In genomic region chr15:63380151-63380827, GRCh38 we compare ENCODE assay signal across 12 cellular contexts. TPM values are rescaled to one million over a fixed set of nuclear protein-coding genes. Genes with fewer than 3 reads are reported as not detected.
A peak's percentile ranks its signal among the peaks of the same experiment; 100 is the strongest.
DNase-seq lines count a peak whose midpoint lies in the region; ATAC-seq, FAIRE-seq and TF ChIP-seq lines count a peak whose summit lies in the region.
"Had no signal": no experiment of that assay in that cellular context is flagged by ENCODE, and none has a peak within 500 bp of the region (broad histone marks: within the 10 kb centered on the region; RNA-seq: fewer than 3 reads in every experiment).

No MANE protein-coding gene starts in this region.

- 70% methylated on average over 6 of the region's 6 CpGs for WGBS in esophagus muscularis mucosa
- WGBS in HepG2 (ENCODE audit: low lambda C conversion rate): 74% methylated on average over 6 of the region's 6 CpGs

- no peaks in the 10 kb centered on the region for H3K36me3 ChIP-seq in BE2C
- H3K36me3 ChIP-seq in esophagus muscularis mucosa: no peaks in the 10 kb centered on the region
- no peaks in the 10 kb centered on the region for H3K36me3 ChIP-seq in neural progenitor cell
- H3K36me3 ChIP-seq in HepG2 (replicated peaks in 1 of 2; ENCODE audit: control insufficient read depth in 1 of 2, insufficient read depth in 2 of 2, low read length in 2 of 2): no peaks in the 10 kb centered on the region
- H3K36me3 ChIP-seq: BLaER1, gastrocnemius medialis, left ventricle myocardium inferior had no signal

- peak; percentile 21 for DNase-seq in BE2C
- DNase-seq in esophagus muscularis mucosa (ENCODE audit: extremely low spot score): no peak
- DNase-seq in neural progenitor cell (ENCODE audit: low spot score): no peak
- DNase-seq in GM19239 (ENCODE audit: insufficient read length, low spot score): no peak
- no peak for DNase-seq in HepG2 (ENCODE audit: low spot score)
- DNase-seq in T-helper 2 cell treated with Interferon-gamma antibody and Interleukin-4, amounts not matched to agents 5 μg/mL and 100 μg/mL, for 36 hours (ENCODE audit: low spot score): no peak
- DNase-seq: gastrocnemius medialis, left ventricle myocardium inferior, NCI-H2107 had no signal

- H3K79me2 ChIP-seq in neural progenitor cell (ENCODE audit: low read depth): no peaks in the 10 kb centered on the region
- no peaks in the 10 kb centered on the region for H3K79me2 ChIP-seq in HepG2 (ENCODE audit: insufficient read depth, low read length)

- peak overlapping the region in 1 of 4 donors; percentile 56 for H3K27ac ChIP-seq in esophagus muscularis mucosa (replicated peaks in 1 of 4)
- H3K27ac ChIP-seq in neural progenitor cell: no peak overlapping the region
- H3K27ac ChIP-seq in HepG2 (ENCODE audit: extremely low read length, insufficient read depth, low read length): no peak overlapping the region
- H3K27ac ChIP-seq: BLaER1, gastrocnemius medialis, left ventricle myocardium inferior had no signal

- CTCF ChIA-PET in HepG2 (lab: Yijun Ruan, JAX; ENCODE audit: low intra/inter-chr PET ratio, low total read pairs): no interaction called here

- H3K4me2 ChIP-seq in neural progenitor cell (no peak overlapping the region), HepG2 (ENCODE audit: low read depth, low read length) (no peak overlapping the region)
- H3K4me2 ChIP-seq: BLaER1 had no signal

- H3F3A ChIP-seq in neural progenitor cell (ENCODE audit: low read depth): no peaks in the 10 kb centered on the region

- FAIRE-seq in GM19239 (lab: Jason Lieb, UNC) (no peak), HepG2 (lab: Jason Lieb, UNC) (no peak)

- peak overlapping the region; percentile 61 for H2AFZ ChIP-seq in neural progenitor cell (replicated peaks)
- no peak overlapping the region for H2AFZ ChIP-seq in HepG2 (ENCODE audit: low read length)

- in situ Hi-C loops in HepG2 (cut with HindIII; ENCODE audit: extremely low pct_ligation_motif_present, low pct_unique_long_range_greater_than_20kb): no loop called here

- H3K4me3 ChIP-seq in BE2C (ENCODE audit: low read depth, low read length) (peak overlapping the region; percentile 58), WI38 (ENCODE audit: low read depth, low read length) (peak overlapping the region; percentile 60; the same call in 1 of the 2 replicates), esophagus muscularis mucosa (peak overlapping the region in 3 of 4 donors; percentile 56 to 65 (median 56)), neural progenitor cell (no peak overlapping the region), HepG2 (replicated peaks in 1 of 3; ENCODE audit: insufficient read depth in 1 of 3, low read depth in 2 of 3, low read length in 3 of 3) (no peak overlapping the region)
- H3K4me3 ChIP-seq: BLaER1 had no signal

- TF ChIP-seq POLR2A in esophagus muscularis mucosa (IDR thresholded peaks at IDR 0.05; ENCODE audit: low read depth): no peak
- no peak for TF ChIP-seq POLR2A in HepG2 (IDR thresholded peaks at IDR 0.05; ENCODE audit: insufficient read depth in 1 of 2, low read depth in 2 of 2, low read length in 2 of 2)

- H3K9me3 Mint-ChIP-seq in neural progenitor cell: no peaks in the 10 kb centered on the region
- peaks cover 4% of the 10 kb centered on the region for H3K9me3 Mint-ChIP-seq in T-helper 2 cell treated with Interferon-gamma antibody and Interleukin-4, amounts not matched to agents 5 μg/mL and 100 μg/mL, for 36 hours

- no peaks in the 10 kb centered on the region for H4K20me1 ChIP-seq in neural progenitor cell (ENCODE audit: low read depth)
- no peaks in the 10 kb centered on the region for H4K20me1 ChIP-seq in HepG2 (ENCODE audit: insufficient read depth, low read length)

- BruUV-seq in HepG2 (replicated peaks; lab: Mats Ljungman, UMichigan): no TSS peak

- peak overlapping the region; percentile 87 for H3K4me3 Mint-ChIP-seq in neural progenitor cell
- no peak overlapping the region for H3K4me3 Mint-ChIP-seq in T-helper 2 cell treated with Interferon-gamma antibody and Interleukin-4, amounts not matched to agents 5 μg/mL and 100 μg/mL, for 36 hours

- H3K4me1 Mint-ChIP-seq in neural progenitor cell: peaks cover 41% of the 10 kb centered on the region
- peaks cover 24% of the 10 kb centered on the region for H3K4me1 Mint-ChIP-seq in T-helper 2 cell treated with Interferon-gamma antibody and Interleukin-4, amounts not matched to agents 5 μg/mL and 100 μg/mL, for 36 hours (ENCODE audit: low read depth)

- ATAC-seq in HepG2 (no peak), HG02763 (IDR thresholded peaks at IDR 0.05; ENCODE audit: unreplicated experiment) (no peak)
- ATAC-seq: gastrocnemius medialis had no signal

- TF ChIP-seq CTCF in BE2C (IDR thresholded peaks at IDR 0.05; ENCODE audit: low read depth, low read length) (0 out of 2 replicates have a peak, but pooled peaks have one; percentile 2), WI38 (IDR thresholded peaks at IDR 0.05; ENCODE audit: low read depth, low read length) (no peak), esophagus muscularis mucosa (IDR thresholded peaks at IDR 0.05) (no peak), neural progenitor cell (IDR thresholded peaks at IDR 0.05) (no peak), HepG2 (CRISPR knock-in tag; IDR thresholded peaks at IDR 0.05) (no peak)

- POLR2A ChIA-PET in HepG2 (lab: Yijun Ruan, JAX): interaction anchor here (1.0 kb wide), 1 partner anchor 9 kb away, joined by 3 read pairs; no protein-coding TSS in a partner anchor

- H3K9me3 ChIP-seq in BE2C: no peaks in the 10 kb centered on the region
- no peaks in the 10 kb centered on the region for H3K9me3 ChIP-seq in esophagus muscularis mucosa
- H3K9me3 ChIP-seq in neural progenitor cell (ENCODE audit: low read depth): no peaks in the 10 kb centered on the region
- H3K9me3 ChIP-seq in HepG2 (ENCODE audit: low read length): no peaks in the 10 kb centered on the region
- H3K9me3 ChIP-seq: BLaER1, gastrocnemius medialis, left ventricle myocardium inferior had no signal

- no peak overlapping the region for H3K27ac Mint-ChIP-seq in neural progenitor cell
- no peak overlapping the region for H3K27ac Mint-ChIP-seq in T-helper 2 cell treated with Interferon-gamma antibody and Interleukin-4, amounts not matched to agents 5 μg/mL and 100 μg/mL, for 36 hours

- H3K9ac ChIP-seq in neural progenitor cell (no peak overlapping the region), HepG2 (ENCODE audit: insufficient read depth, low read depth, low read length) (no peak overlapping the region)
- H3K9ac ChIP-seq: BLaER1 had no signal

- no peaks in the 10 kb centered on the region for H3K36me3 Mint-ChIP-seq in neural progenitor cell
- H3K36me3 Mint-ChIP-seq in T-helper 2 cell treated with Interferon-gamma antibody and Interleukin-4, amounts not matched to agents 5 μg/mL and 100 μg/mL, for 36 hours (ENCODE audit: low read depth): no peaks in the 10 kb centered on the region

- TF ChIP-seq EP300 in esophagus muscularis mucosa (IDR thresholded peaks at IDR 0.05) (no peak), HepG2 (IDR thresholded peaks at IDR 0.05; ENCODE audit: low read depth in 2 of 2, low read length in 2 of 2) (no peak), HepG2 (CRISPR knock-in tag; IDR thresholded peaks at IDR 0.05; ENCODE audit: borderline replicate concordance) (no peak)

- H3K27me3 ChIP-seq in BE2C (peaks cover 65% of the 10 kb centered on the region), esophagus muscularis mucosa (peaks cover 0 to 8% (median 0%) of the 10 kb centered on the region in 4 donors), neural progenitor cell (peaks cover 58% of the 10 kb centered on the region), HepG2 (ENCODE audit: control insufficient read depth in 1 of 2, insufficient read depth in 2 of 2, low read length in 2 of 2) (peaks cover 4 to 38% of the 10 kb centered on the region in 2 experiments)

- intact Hi-C loops in esophagus muscularis mucosa (cut with DNase I): no loop called here
- intact Hi-C loops in HepG2 (cut with micrococcal nuclease; ENCODE audit: unreplicated experiment): no loop called here

- H3K27me3 Mint-ChIP-seq in neural progenitor cell (ENCODE audit: insufficient read depth, low read depth): peaks cover 33% of the 10 kb centered on the region
- peaks cover 47% of the 10 kb centered on the region for H3K27me3 Mint-ChIP-seq in T-helper 2 cell treated with Interferon-gamma antibody and Interleukin-4, amounts not matched to agents 5 μg/mL and 100 μg/mL, for 36 hours (ENCODE audit: low read depth)

- no peak for TF ChIP-seq RAD21 in HepG2 (CRISPR knock-in tag; IDR thresholded peaks at IDR 0.05)

- H3K4me1 ChIP-seq in BE2C (peaks cover 13% of the 10 kb centered on the region), esophagus muscularis mucosa (peaks cover 14 to 41% (median 32%) of the 10 kb centered on the region in 4 donors), neural progenitor cell (peaks cover 17% of the 10 kb centered on the region), HepG2 (ENCODE audit: insufficient read depth, low read length) (peaks cover 29% of the 10 kb centered on the region)

TF ChIP-seq in HepG2, 621 proteins besides CTCF, POLR2A, EP300 and RAD21 (continues in another document):
- TF ChIP-seq RBAK (CRISPR knock-in tag; IDR thresholded peaks at IDR 0.05): no peak

RNA-seq across cellular contexts. Expression of gene CA12, which starts 1.4 kb away (rescaled TPM):
- polyA plus RNA-seq in BE2C (2012; ENCODE audit: insufficient read depth, insufficient read length, low read depth): 0.79 TPM
- total RNA-seq in esophagus muscularis mucosa: 10 to 100 TPM in 1 of 4 donors, 1 to 10 TPM in 3; 2.3 to 14.5 (median 6.0) TPM
- total RNA-seq in neural progenitor cell (ENCODE audit: low replicate concordance): 0.45 and 0.81 TPM in 2 replicates
- 0.07 and 0.08 TPM in 2 replicates for total RNA-seq in HepG2 (2016; rRNA removed; fragmentation: Illumina TruSeq; extraction: Trizol)
- total RNA-seq in HepG2 (2016; cell fraction: cytosol; rRNA removed; fragmentation: Illumina TruSeq; extraction: Trizol; ENCODE audit: low read depth): not detected in 2 replicates
- 0.15 and 0.25 TPM in 2 replicates for total RNA-seq in HepG2 (2016; cell fraction: insoluble cytoplasmic fraction; rRNA removed; fragmentation: Illumina TruSeq; extraction: Trizol)
- 0.03 TPM in 1 of 2 replicates, not detected in the other for total RNA-seq in HepG2 (2016; cell fraction: membrane; rRNA removed; fragmentation: Illumina TruSeq; extraction: Trizol)
- 0.53 and 0.60 TPM in 2 replicates for total RNA-seq in HepG2 (2016; cell fraction: nucleus; rRNA removed; fragmentation: Illumina TruSeq; extraction: Trizol)
- 0.20 and 0.52 TPM in 2 replicates for polyA plus RNA-seq in HepG2 (2011; rRNA removed)
- polyA plus RNA-seq in HepG2 (2011; cell fraction: cytosol; rRNA removed): 0.13 and 0.28 TPM in 2 replicates
- 0.06 and 0.12 TPM in 2 replicates for polyA plus RNA-seq in HepG2 (2011; cell fraction: nucleus; rRNA removed)
- polyA plus RNA-seq in HepG2 (2012): 0.15 and 0.19 TPM in 2 replicates
- not detected in 2 replicates for polyA plus RNA-seq in HepG2 (2016; cell fraction: cytosol; fragmentation: Illumina TruSeq; extraction: Trizol; ENCODE audit: low read depth)
- polyA plus RNA-seq in HepG2 (2016; cell fraction: insoluble cytoplasmic fraction; fragmentation: Illumina TruSeq; extraction: Trizol; ENCODE audit: low read depth): 0.05 TPM in 1 of 2 replicates, not detected in the other
- not detected in 2 replicates for polyA plus RNA-seq in HepG2 (2016; cell fraction: membrane; fragmentation: Illumina TruSeq; extraction: Trizol; ENCODE audit: low read depth)
- 0.17 and 0.18 TPM in 2 replicates for polyA plus RNA-seq in HepG2 (2016; cell fraction: nucleus; fragmentation: Illumina TruSeq; extraction: Trizol; ENCODE audit: insufficient read depth, low read depth)
- polyA minus RNA-seq in HepG2 (2011; rRNA and poly(A)+ RNA removed; ENCODE audit: low replicate concordance): 0.04 and 8.4 TPM in 2 replicates
- 0.20 and 0.70 TPM in 2 replicates for polyA minus RNA-seq in HepG2 (2011; cell fraction: cytosol; rRNA and poly(A)+ RNA removed)
- polyA minus RNA-seq in HepG2 (2011; cell fraction: nucleus; rRNA and poly(A)+ RNA removed): 0.37 TPM in 1 of 2 replicates, not detected in the other

Comparison
In these comparisons a context has a peak if more than half of its experiments do, and no peak if none do; other contexts are left out.
1. H3K4me3 ChIP-seq: peak in BE2C (single experiment), WI38 (single experiment) and esophagus muscularis mucosa (3 of 4); none in neural progenitor cell (single experiment) and HepG2 (0 of 3).